Comparison of ENCODE assay signal across 14 cellular contexts in the genomic region with DNA sequence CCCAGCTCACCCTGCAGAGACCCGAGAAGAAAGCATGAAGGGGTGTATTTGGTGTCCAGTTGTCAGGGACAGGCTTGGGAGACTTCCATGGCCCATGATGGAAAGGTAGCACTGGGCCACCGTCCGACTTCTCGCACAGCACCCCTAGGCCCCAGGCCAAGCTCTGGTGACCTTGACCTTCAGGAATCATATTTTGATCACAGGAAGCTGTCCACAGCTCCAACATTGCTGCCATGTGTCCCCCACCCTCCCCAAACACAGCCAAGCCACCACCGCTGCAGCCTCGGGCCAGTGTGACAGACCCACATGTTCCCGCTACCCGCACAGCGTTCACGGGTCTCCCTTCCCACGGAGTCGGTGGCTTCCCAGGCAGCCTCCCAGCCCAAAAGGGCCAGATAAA. TPM values are rescaled to one million over a fixed set of nuclear protein-coding genes. Genes with fewer than 3 reads are reported as not detected.
DNase-seq lines count a peak whose midpoint lies in the region; ATAC-seq and TF ChIP-seq lines count a peak whose summit lies in the region.
"Had no signal": no experiment of that assay in that cellular context is flagged by ENCODE, and none has a peak within 500 bp of the region (broad histone marks: within the 10 kb centered on the region; RNA-seq: fewer than 3 reads in every experiment).

No MANE protein-coding gene starts in this region.

- H3K27me3 Mint-ChIP-seq in activated T-helper 2 cell treated with anti-CD3 and anti-CD28 coated beads, Interferon-gamma antibody, Interleukin-2, Interleukin-4, amounts not matched to agents 10 μg/mL and 5 μg/mL and 100 μg/mL, durations not matched to agents 14 hours and 24 hours and 36 hours (ENCODE audit: low read depth): no peaks in the 10 kb centered on the region

- H3K36me3 ChIP-seq in BLaER1 (no peaks in the 10 kb centered on the region), right atrium auricular region (no peaks in the 10 kb centered on the region)

- H3K9me3 ChIP-seq in BLaER1 (no peaks in the 10 kb centered on the region), right atrium auricular region (no peaks in the 10 kb centered on the region)

- DNase-seq in activated T-helper 2 cell treated with anti-CD3 and anti-CD28 coated beads, Interferon-gamma antibody, Interleukin-2, Interleukin-4, amounts not matched to agents 10 μg/mL and 5 μg/mL and 100 μg/mL, durations not matched to agents 14 hours and 24 hours and 36 hours (ENCODE audit: low spot score): no peak
- DNase-seq in right atrium auricular region (ENCODE audit: low spot score) (no peak), sciatic nerve (ENCODE audit: low spot score) (no peak), GM13977 (ENCODE audit: low spot score) (no peak), NCI-H1417 (lab: John Stamatoyannopoulos, UW) (no peak), NCI-H510A (lab: John Stamatoyannopoulos, UW) (no peak)
- no peak for DNase-seq in activated effector memory CD4-positive, alpha-beta T cell treated with Interleukin-2 at 50 U/mL for 16 hours
- DNase-seq: activated CD8-positive, alpha-beta memory T cell treated with anti-CD3 and anti-CD28 coated beads for 24 hours; amygdala; NCI-H1417 treated with DMSO at 0.1 percent for 48 hours; NCI-H748 treated with DMSO at 0.1 percent for 48 hours; stimulated activated CD4-positive, alpha-beta T cell treated with anti-CD3 and anti-CD28 coated beads, Interleukin-4, amount 100 ng/mL, for 4 hours had no signal

- peaks cover 37% of the 10 kb centered on the region for H3K36me3 Mint-ChIP-seq in activated T-helper 2 cell treated with anti-CD3 and anti-CD28 coated beads, Interferon-gamma antibody, Interleukin-2, Interleukin-4, amounts not matched to agents 10 μg/mL and 5 μg/mL and 100 μg/mL, durations not matched to agents 14 hours and 24 hours and 36 hours (ENCODE audit: low read depth)
- H3K36me3 Mint-ChIP-seq: CD4-positive, alpha-beta memory T cell had no signal

- H4K20me1 ChIP-seq in BLaER1: no peaks in the 10 kb centered on the region

- no peak for TF ChIP-seq CTCF in right atrium auricular region (IDR thresholded peaks at IDR 0.05)
- TF ChIP-seq CTCF in GM13977 (IDR thresholded peaks at IDR 0.05; ENCODE audit: extremely low read depth, insufficient read depth, missing control alignments): no peak

- H3K4me1 ChIP-seq in BLaER1 (peaks cover 83% of the 10 kb centered on the region), right atrium auricular region (peaks cover 0 to 68% of the 10 kb centered on the region in 2 donors)

- peaks cover 34% of the 10 kb centered on the region for H3K4me1 Mint-ChIP-seq in activated T-helper 2 cell treated with anti-CD3 and anti-CD28 coated beads, Interferon-gamma antibody, Interleukin-2, Interleukin-4, amounts not matched to agents 10 μg/mL and 5 μg/mL and 100 μg/mL, durations not matched to agents 14 hours and 24 hours and 36 hours (ENCODE audit: low read depth)

- H3K27me3 ChIP-seq in BLaER1: no peaks in the 10 kb centered on the region
- no peaks in the 10 kb centered on the region for H3K27me3 ChIP-seq in right atrium auricular region

- H3K27ac ChIP-seq in BLaER1: peak overlapping the region; percentile 77
- H3K27ac ChIP-seq in right atrium auricular region: peak overlapping the region; percentile 72 to 83

- H3K27ac Mint-ChIP-seq in activated T-helper 2 cell treated with anti-CD3 and anti-CD28 coated beads, Interferon-gamma antibody, Interleukin-2, Interleukin-4, amounts not matched to agents 10 μg/mL and 5 μg/mL and 100 μg/mL, durations not matched to agents 14 hours and 24 hours and 36 hours: peak overlapping the region; percentile 98

- no peaks in the 10 kb centered on the region for H3K9me3 Mint-ChIP-seq in activated T-helper 2 cell treated with anti-CD3 and anti-CD28 coated beads, Interferon-gamma antibody, Interleukin-2, Interleukin-4, amounts not matched to agents 10 μg/mL and 5 μg/mL and 100 μg/mL, durations not matched to agents 14 hours and 24 hours and 36 hours
- H3K9me3 Mint-ChIP-seq: CD4-positive, alpha-beta memory T cell had no signal

- in situ Hi-C loops in GM13977 (cut with MboI; ENCODE audit: low pct_unique_long_range_greater_than_20kb, low sequenced_read_pairs, unreplicated experiment): no loop called here

- H3K4me2 ChIP-seq in BLaER1: peak overlapping the region; percentile 80

- H3K9ac ChIP-seq in BLaER1: no peak overlapping the region; the same call in 1 of the 2 replicates

- peak overlapping the region; percentile 37 for H3K4me3 Mint-ChIP-seq in activated T-helper 2 cell treated with anti-CD3 and anti-CD28 coated beads, Interferon-gamma antibody, Interleukin-2, Interleukin-4, amounts not matched to agents 10 μg/mL and 5 μg/mL and 100 μg/mL, durations not matched to agents 14 hours and 24 hours and 36 hours (ENCODE audit: low read depth)
- H3K4me3 Mint-ChIP-seq: CD4-positive, alpha-beta memory T cell had no signal

- intact Hi-C loops in activated T-helper 2 cell treated with anti-CD3 and anti-CD28 coated beads, Interferon-gamma antibody, Interleukin-2, Interleukin-4, amounts not matched to agents 10 μg/mL and 5 μg/mL and 100 μg/mL, durations not matched to agents 14 hours and 24 hours and 36 hours (cut with micrococcal nuclease): no loop called here
- intact Hi-C loops in sciatic nerve (cut with DNase I): no loop called here

- H3K4me3 ChIP-seq in BLaER1 (no peak overlapping the region), right atrium auricular region (no peak overlapping the region)

- ATAC-seq in sciatic nerve: peak; percentile 3

RNA-seq across cellular contexts. Expression of a gene that starts 0.8 kb away (rescaled TPM):
- 214 and 218 TPM in 2 replicates for total RNA-seq in activated T-helper 2 cell treated with anti-CD3 and anti-CD28 coated beads, Interferon-gamma antibody, Interleukin-2, Interleukin-4, amounts not matched to agents 10 μg/mL and 5 μg/mL and 100 μg/mL, durations not matched to agents 14 hours and 24 hours and 36 hours
- total RNA-seq in right atrium auricular region (10 to 100 TPM in 1 of 2 donors, 1 to 10 TPM in 1; 7.0 to 20.6 TPM), sciatic nerve (8.0 TPM)

RNA-seq across cellular contexts. Expression of a gene that starts 10.3 kb away (rescaled TPM):
- total RNA-seq in activated T-helper 2 cell treated with anti-CD3 and anti-CD28 coated beads, Interferon-gamma antibody, Interleukin-2, Interleukin-4, amounts not matched to agents 10 μg/mL and 5 μg/mL and 100 μg/mL, durations not matched to agents 14 hours and 24 hours and 36 hours: 21.4 and 29.1 TPM in 2 replicates
- total RNA-seq in right atrium auricular region (not detected), sciatic nerve (not detected)
- total RNA-seq: CD4-positive, alpha-beta memory T cell had no signal

RNA-seq across cellular contexts. Expression of a gene that starts 24.6 kb away (rescaled TPM):
- 537 and 553 TPM in 2 replicates for total RNA-seq in activated T-helper 2 cell treated with anti-CD3 and anti-CD28 coated beads, Interferon-gamma antibody, Interleukin-2, Interleukin-4, amounts not matched to agents 10 μg/mL and 5 μg/mL and 100 μg/mL, durations not matched to agents 14 hours and 24 hours and 36 hours
- 100 to 1,000 TPM; 210 to 296 TPM for total RNA-seq in right atrium auricular region
- total RNA-seq in sciatic nerve: 237 TPM

RNA-seq across cellular contexts. Expression of a gene that starts 35.3 kb away (rescaled TPM):
- total RNA-seq in activated T-helper 2 cell treated with anti-CD3 and anti-CD28 coated beads, Interferon-gamma antibody, Interleukin-2, Interleukin-4, amounts not matched to agents 10 μg/mL and 5 μg/mL and 100 μg/mL, durations not matched to agents 14 hours and 24 hours and 36 hours: 6.1 and 6.5 TPM in 2 replicates
- 10 to 100 TPM; 23.5 to 25.9 TPM for total RNA-seq in right atrium auricular region
- total RNA-seq in sciatic nerve: 22.2 TPM
- total RNA-seq: CD4-positive, alpha-beta memory T cell had no signal

Comparison
In these comparisons a context has a peak if more than half of its experiments do, and no peak if none do; other contexts are left out.
1. RNA of a gene that starts 10.3 kb away (total RNA-seq): 21.4 to 29.1 TPM in activated T-helper 2 cell treated with anti-CD3 and anti-CD28 coated beads, Interferon-gamma antibody, Interleukin-2, Interleukin-4, amounts not matched to agents 10 μg/mL and 5 μg/mL and 100 μg/mL, durations not matched to agents 14 hours and 24 hours and 36 hours; not detected in sciatic nerve (single experiment) and not detected in right atrium auricular region; every median in the first group is over 10 times any median in the second.